Comparison of ENCODE assay signal across 10 cellular contexts in the genomic region with DNA sequence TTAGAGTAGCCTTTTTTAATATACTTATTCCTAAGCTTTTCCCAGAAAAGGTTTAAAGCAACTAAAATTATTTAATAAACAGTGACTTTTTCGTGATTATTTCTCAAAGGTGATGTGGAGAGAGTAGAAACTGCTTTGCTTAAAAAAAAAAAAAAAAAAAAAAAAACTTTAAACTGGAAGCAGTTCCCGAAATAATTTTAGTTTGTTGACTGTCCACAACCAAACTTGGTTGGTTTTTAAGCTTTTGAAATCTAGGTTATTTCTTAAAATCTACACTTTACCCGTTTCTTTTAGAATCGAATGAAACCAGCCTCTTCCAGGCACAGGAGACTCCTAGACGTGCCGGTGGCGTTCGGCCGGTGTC. TPM values are rescaled to one million over a fixed set of nuclear protein-coding genes. Genes with fewer than 3 reads are reported as not detected.
A peak's percentile ranks its signal among the peaks of the same experiment; 100 is the strongest.
DNase-seq lines count a peak whose midpoint lies in the region; ATAC-seq and TF ChIP-seq lines count a peak whose summit lies in the region.
"Had no signal": no experiment of that assay in that cellular context is flagged by ENCODE, and none has a peak within 500 bp of the region (broad histone marks: within the 10 kb centered on the region; RNA-seq: fewer than 3 reads in every experiment).

No MANE protein-coding gene starts in this region.

- peak overlapping the region; percentile 98 for H3K4me2 ChIP-seq in OCI-LY3 (ENCODE audit: low read length)
- H3K4me2 ChIP-seq in fibroblast of lung (ENCODE audit: extremely low read depth, insufficient read depth, low read length) = peak overlapping the region; percentile 87

- H3K4me3 ChIP-seq in AG10803 (ENCODE audit: low read length) = peak overlapping the region; percentile 28
- H3K4me3 ChIP-seq in OCI-LY3 (ENCODE audit: low read length) = peak overlapping the region; percentile 76
- peak overlapping the region; percentile 28 to 59 (median 52) for H3K4me3 ChIP-seq in fibroblast of lung (replicated peaks in 1 of 4; ENCODE audit: control extremely low read depth in 1 of 4, insufficient read depth in 1 of 4, low read depth in 3 of 4, low read length in 4 of 4)
- peak overlapping the region; percentile 26 for H3K4me3 ChIP-seq in neuron (ENCODE audit: low read length)

- H3K27ac ChIP-seq in OCI-LY3 (ENCODE audit: low read length) (no peak overlapping the region), fibroblast of lung (ENCODE audit: insufficient read depth, low read length) (peak overlapping the region; percentile 58)

- H3K79me2 ChIP-seq in OCI-LY3 (ENCODE audit: low read length) (peaks cover 42% of the 10 kb centered on the region), fibroblast of lung (ENCODE audit: control insufficient read depth, insufficient read depth, low read length) (peaks cover 61% of the 10 kb centered on the region)

- peak overlapping the region; percentile 12 for H3K9ac ChIP-seq in OCI-LY3 (ENCODE audit: low read length)
- peak overlapping the region; percentile 62 for H3K9ac ChIP-seq in fibroblast of lung (ENCODE audit: insufficient read depth, low read length)

- intact Hi-C loops in left ventricle myocardium superior (cut with micrococcal nuclease) = loop anchor here (10.0 kb wide), 1 partner anchor 162 kb away; no protein-coding TSS in a partner anchor

- H3K36me3 ChIP-seq in OCI-LY3 (replicated peaks; ENCODE audit: low read depth, low read length) (peaks cover 7% of the 10 kb centered on the region), fibroblast of lung (ENCODE audit: control insufficient read depth, insufficient read depth, low read length) (no peaks in the 10 kb centered on the region), neuron (ENCODE audit: insufficient read depth, low read length) (no peaks in the 10 kb centered on the region)

- ATAC-seq in esophagus mucosa = no peak
- ATAC-seq in GM18873 (IDR thresholded peaks at IDR 0.05; ENCODE audit: low FRiP score, unreplicated experiment) = no peak
- ATAC-seq in left ventricle myocardium superior = no peak
- ATAC-seq: activated CD8-positive, alpha-beta memory T cell treated with anti-CD3 and anti-CD28 coated beads, Interleukin-2, amount 10 ng/mL, durations not matched to agents 7 days and 5 days had no signal

- H2AFZ ChIP-seq in OCI-LY3 (ENCODE audit: low read depth, low read length) = no peak overlapping the region
- no peak overlapping the region for H2AFZ ChIP-seq in fibroblast of lung (ENCODE audit: low read length)
- H2AFZ ChIP-seq in neuron (ENCODE audit: low read depth, low read length) = no peak overlapping the region

- H3K4me1 ChIP-seq in OCI-LY3 (ENCODE audit: low read length) (peaks cover 43% of the 10 kb centered on the region), fibroblast of lung (ENCODE audit: control insufficient read depth, extremely low read depth, insufficient read depth, low read length) (peaks cover 8% of the 10 kb centered on the region), neuron (ENCODE audit: insufficient read depth, low read length) (peaks cover 10% of the 10 kb centered on the region)

- DNase-seq in AG10803 (ENCODE audit: low read depth) = no peak
- DNase-seq in fibroblast of lung (ENCODE audit: low read depth in 2 of 2) = no peak
- no peak for DNase-seq in NCI-H2029 treated with DMSO at 0.1 percent for 48 hours (lab: John Stamatoyannopoulos, UW)
- DNase-seq in left ventricle myocardium superior = no peak
- DNase-seq: activated CD8-positive, alpha-beta memory T cell treated with anti-CD3 and anti-CD28 coated beads, Interleukin-2, amount 10 ng/mL, durations not matched to agents 7 days and 5 days; NCI-H526 treated with DMSO at 0.1 percent for 48 hours had no signal

- peaks cover 35% of the 10 kb centered on the region for H4K20me1 ChIP-seq in OCI-LY3 (ENCODE audit: insufficient read depth, low read length)
- no peaks in the 10 kb centered on the region for H4K20me1 ChIP-seq in fibroblast of lung (ENCODE audit: control insufficient read depth, extremely low read depth, insufficient read depth, low read length)

- TF ChIP-seq CTCF in AG10803 (conservative IDR thresholded peaks at IDR 0.05; ENCODE audit: low read length) (no peak), OCI-LY3 (IDR thresholded peaks at IDR 0.05; ENCODE audit: low read depth, low read length) (no peak), fibroblast of lung (conservative IDR thresholded peaks at IDR 0.05 in 1 of 2, IDR thresholded peaks at IDR 0.05 in 1 of 2; ENCODE audit: low read depth in 1 of 2, low read length in 2 of 2) (no peak)

- H3K27me3 ChIP-seq in OCI-LY3 (ENCODE audit: low read depth, low read length) (no peaks in the 10 kb centered on the region), fibroblast of lung (ENCODE audit: control insufficient read depth, insufficient read depth, low read length) (no peaks in the 10 kb centered on the region), neuron (ENCODE audit: insufficient read depth, low read length) (peaks cover 36% of the 10 kb centered on the region)

- H3K9me3 ChIP-seq in OCI-LY3 (ENCODE audit: insufficient read depth, low read length) = no peaks in the 10 kb centered on the region
- H3K9me3 ChIP-seq in fibroblast of lung (ENCODE audit: control insufficient read depth, insufficient read depth, low read depth, low read length) = no peaks in the 10 kb centered on the region
- H3K9me3 ChIP-seq in neuron (ENCODE audit: low read length) = no peaks in the 10 kb centered on the region

RNA-seq across cellular contexts. Expression of gene SKAP2, which starts 7.2 kb away (rescaled TPM):
- total RNA-seq in fibroblast of lung (16.7 and 17.5 TPM in 2 replicates), esophagus mucosa (22.2 TPM), left ventricle myocardium superior (5.5 TPM)
- 14.2 and 25.9 TPM in 2 replicates for polyA plus RNA-seq in fibroblast of lung
- polyA plus RNA-seq in fibroblast of lung (2012) = 18.1 and 36.0 TPM in 2 replicates
- polyA minus RNA-seq in fibroblast of lung (ENCODE audit: low replicate concordance) = 1.2 and 3.8 TPM in 2 replicates

Comparison
In these comparisons a context has a peak if more than half of its experiments do, and no peak if none do; other contexts are left out.
1. H3K4me3 ChIP-seq: peak in every context shown above with its lines; median percentile 76 in OCI-LY3; 52 in fibroblast of lung; 28 in AG10803; 26 in neuron.